In genomic region chr1:227944931-227945890, GRCh38 we compare ENCODE assay signal across 11 cellular contexts. TPM values are rescaled to one million over a fixed set of nuclear protein-coding genes. Genes with fewer than 3 reads are reported as not detected.
DNase-seq lines count a peak whose midpoint lies in the region; ATAC-seq and TF ChIP-seq lines count a peak whose summit lies in the region.
"Had no signal": no experiment of that assay in that cellular context is flagged by ENCODE, and none has a peak within 500 bp of the region (broad histone marks: within the 10 kb centered on the region; RNA-seq: fewer than 3 reads in every experiment).

No MANE protein-coding gene starts in this region.

- intact Hi-C loops in activated T-helper 1 cell treated with anti-CD3 and anti-CD28 coated beads, Interleukin-12 subunit alpha, Interleukin-12 subunit beta, Interleukin-2, Interleukin-4 antibody, amounts not matched to agents 30 ng/mL and 10 ng/mL and 1 ng/mL, durations not matched to agents 14 hours and 24 hours and 36 hours (cut with micrococcal nuclease): no loop called here

- H3K9me3 Mint-ChIP-seq in brain: no peaks in the 10 kb centered on the region
- no peaks in the 10 kb centered on the region for H3K9me3 Mint-ChIP-seq in activated T-helper 1 cell treated with anti-CD3 and anti-CD28 coated beads, Interleukin-12 subunit alpha, Interleukin-12 subunit beta, Interleukin-2, Interleukin-4 antibody, amounts not matched to agents 30 ng/mL and 10 ng/mL and 1 ng/mL, durations not matched to agents 14 hours and 24 hours and 36 hours

- peak overlapping the region in 4 of 5 experiments; percentile 7 to 91 (median 82) for H3K27ac Mint-ChIP-seq in brain
- H3K27ac Mint-ChIP-seq in activated T-helper 1 cell treated with anti-CD3 and anti-CD28 coated beads, Interleukin-12 subunit alpha, Interleukin-12 subunit beta, Interleukin-2, Interleukin-4 antibody, amounts not matched to agents 30 ng/mL and 10 ng/mL and 1 ng/mL, durations not matched to agents 14 hours and 24 hours and 36 hours: no peak overlapping the region

- no peak overlapping the region for H3K56ac ChIP-seq in mesendoderm (ENCODE audit: low read length)

- no peaks in the 10 kb centered on the region for H3K79me2 ChIP-seq in mesendoderm (ENCODE audit: control insufficient read depth, insufficient read depth, low read length)

- peaks cover 17% of the 10 kb centered on the region for H3K27me3 Mint-ChIP-seq in brain
- H3K27me3 Mint-ChIP-seq in activated T-helper 1 cell treated with anti-CD3 and anti-CD28 coated beads, Interleukin-12 subunit alpha, Interleukin-12 subunit beta, Interleukin-2, Interleukin-4 antibody, amounts not matched to agents 30 ng/mL and 10 ng/mL and 1 ng/mL, durations not matched to agents 14 hours and 24 hours and 36 hours (ENCODE audit: insufficient read depth): peaks cover 29% of the 10 kb centered on the region

- H2AK5ac ChIP-seq in mesendoderm (ENCODE audit: low read length): no peak overlapping the region

- TF ChIP-seq CTCF in brain (conservative IDR thresholded peaks at IDR 0.05): no peak
- no peak for TF ChIP-seq CTCF in upper lobe of left lung (IDR thresholded peaks at IDR 0.05)

- H3K36me3 Mint-ChIP-seq in brain: no peaks in the 10 kb centered on the region
- no peaks in the 10 kb centered on the region for H3K36me3 Mint-ChIP-seq in activated T-helper 1 cell treated with anti-CD3 and anti-CD28 coated beads, Interleukin-12 subunit alpha, Interleukin-12 subunit beta, Interleukin-2, Interleukin-4 antibody, amounts not matched to agents 30 ng/mL and 10 ng/mL and 1 ng/mL, durations not matched to agents 14 hours and 24 hours and 36 hours (ENCODE audit: low read depth)

- H3K9ac ChIP-seq in mesendoderm (ENCODE audit: low read length): no peak overlapping the region

- H3K27ac ChIP-seq in mesendoderm (ENCODE audit: low read depth, low read length) (no peak overlapping the region), upper lobe of left lung (peak overlapping the region; percentile 49 to 67 (median 60))

- TF ChIP-seq POLR2A in upper lobe of left lung (IDR thresholded peaks at IDR 0.05): no peak

- H3K4ac ChIP-seq in mesendoderm (ENCODE audit: low read depth, low read length): no peak overlapping the region

- no peak overlapping the region for H4K8ac ChIP-seq in mesendoderm (ENCODE audit: low read depth, low read length)

- no peak overlapping the region for H4K5ac ChIP-seq in mesendoderm (ENCODE audit: low read length)

- H3K79me1 ChIP-seq in mesendoderm (ENCODE audit: low read length): no peaks in the 10 kb centered on the region

- no peak overlapping the region for H2BK15ac ChIP-seq in mesendoderm (replicated peaks; ENCODE audit: low read depth)

- peak overlapping the region in 4 of 5 experiments; percentile 78 to 89 (median 86) for H3K4me3 Mint-ChIP-seq in brain
- no peak overlapping the region for H3K4me3 Mint-ChIP-seq in activated T-helper 1 cell treated with anti-CD3 and anti-CD28 coated beads, Interleukin-12 subunit alpha, Interleukin-12 subunit beta, Interleukin-2, Interleukin-4 antibody, amounts not matched to agents 30 ng/mL and 10 ng/mL and 1 ng/mL, durations not matched to agents 14 hours and 24 hours and 36 hours

- TF ChIP-seq EP300 in upper lobe of left lung (IDR thresholded peaks at IDR 0.05): no peak

- H3K4me1 ChIP-seq in mesendoderm (ENCODE audit: control insufficient read depth, low read depth, low read length) (no peaks in the 10 kb centered on the region), upper lobe of left lung (peaks cover 28 to 38% (median 33%) of the 10 kb centered on the region in 4 donors)

- H3K18ac ChIP-seq in mesendoderm (ENCODE audit: low read length): no peak overlapping the region

- H2BK5ac ChIP-seq in mesendoderm (ENCODE audit: low read length): no peak overlapping the region

- no peaks in the 10 kb centered on the region for H3K27me3 ChIP-seq in mesendoderm (ENCODE audit: insufficient read depth, low read length, poor library complexity)
- H3K27me3 ChIP-seq in upper lobe of left lung: peaks cover 0 to 9% (median 1%) of the 10 kb centered on the region in 4 donors

- no peak overlapping the region for H2BK120ac ChIP-seq in mesendoderm (ENCODE audit: low read depth, low read length)

- H3K9me3 ChIP-seq in upper lobe of left lung: no peaks in the 10 kb centered on the region

- H3K36me3 ChIP-seq in mesendoderm (ENCODE audit: control insufficient read depth, insufficient read depth, low read length) (no peaks in the 10 kb centered on the region), upper lobe of left lung (no peaks in the 10 kb centered on the region)

- H3K23ac ChIP-seq in mesendoderm (ENCODE audit: low read length): peak overlapping the region; percentile 66

- peak; percentile 57 for DNase-seq in activated effector memory CD4-positive, alpha-beta T cell treated with anti-CD3 and anti-CD28 coated beads, Interleukin-2, amount 50 U/mL, for 16 hours
- DNase-seq in activated effector memory CD4-positive, alpha-beta T cell treated with Interleukin-2 at 50 U/mL for 16 hours: no peak
- no peak for DNase-seq in mesendoderm
- DNase-seq in upper lobe of left lung: peak; percentile 21 to 79
- DNase-seq in Kasumi-1 (lab: John Stamatoyannopoulos, UW): no peak
- DNase-seq in activated T-helper 1 cell treated with anti-CD3 and anti-CD28 coated beads, Interleukin-12 subunit alpha, Interleukin-12 subunit beta, Interleukin-2, Interleukin-4 antibody, amounts not matched to agents 30 ng/mL and 10 ng/mL and 1 ng/mL, durations not matched to agents 14 hours and 24 hours and 36 hours (ENCODE audit: low spot score): no peak
- DNase-seq in activated CD4-positive, alpha-beta T cell treated with anti-CD3 and anti-CD28 coated beads, Interleukin-2, amount 50 U/mL, for 1 hour: no peak
- DNase-seq: activated CD4-positive, alpha-beta T cell treated with anti-CD3 and anti-CD28 coated beads for 1 hour; caudate nucleus; NCI-H1694 treated with DMSO at 0.1 percent for 48 hours had no signal

- no peak overlapping the region for H3K4me3 ChIP-seq in mesendoderm (ENCODE audit: low read length)
- peak overlapping the region in 1 of 4 donors; percentile 61 for H3K4me3 ChIP-seq in upper lobe of left lung

- H3K4me2 ChIP-seq in mesendoderm (ENCODE audit: low read length): no peak overlapping the region

- peaks cover 34% of the 10 kb centered on the region for H3K4me1 Mint-ChIP-seq in brain
- no peaks in the 10 kb centered on the region for H3K4me1 Mint-ChIP-seq in activated T-helper 1 cell treated with anti-CD3 and anti-CD28 coated beads, Interleukin-12 subunit alpha, Interleukin-12 subunit beta, Interleukin-2, Interleukin-4 antibody, amounts not matched to agents 30 ng/mL and 10 ng/mL and 1 ng/mL, durations not matched to agents 14 hours and 24 hours and 36 hours (ENCODE audit: low read depth)

- ATAC-seq in upper lobe of left lung (ENCODE audit: low FRiP score in 2 of 2): no peak

- no CpG with 5 or more reads among the region's 18 CpGs for WGBS in mesendoderm (ENCODE audit: extremely low coverage, insufficient coverage, low lambda C conversion rate)
- WGBS in upper lobe of left lung, 2 donors: 83 to 87% methylated on average over 6 to 15 of the region's 18 CpGs

RNA-seq across cellular contexts. Expression of gene WNT9A, which starts 2.5 kb away (rescaled TPM):
- polyA plus RNA-seq in brain (ENCODE audit: insufficient read depth, low read depth, low replicate concordance): 3.4 TPM
- 0.21 TPM for polyA plus RNA-seq in mesendoderm (2013, experiment 1 of 2)
- 0.15 TPM for polyA plus RNA-seq in mesendoderm (2013, experiment 2 of 2)
- total RNA-seq in upper lobe of left lung: 10 to 100 TPM in 4 of 6 donors, 1 to 10 TPM in 2; 4.2 to 15.5 (median 10.9) TPM
- total RNA-seq in activated T-helper 1 cell treated with anti-CD3 and anti-CD28 coated beads, Interleukin-12 subunit alpha, Interleukin-12 subunit beta, Interleukin-2, Interleukin-4 antibody, amounts not matched to agents 30 ng/mL and 10 ng/mL and 1 ng/mL, durations not matched to agents 14 hours and 24 hours and 36 hours: not detected in 2 replicates

Comparison
In these comparisons a context has a peak if more than half of its experiments do, and no peak if none do; other contexts are left out.
1. DNase-seq: peak in activated effector memory CD4-positive, alpha-beta T cell treated with anti-CD3 and anti-CD28 coated beads, Interleukin-2, amount 50 U/mL, for 16 hours (single experiment) and upper lobe of left lung (2 of 2); none in activated effector memory CD4-positive, alpha-beta T cell treated with Interleukin-2 at 50 U/mL for 16 hours (single experiment), mesendoderm (single experiment), Kasumi-1 (0 of 2), activated T-helper 1 cell treated with anti-CD3 and anti-CD28 coated beads, Interleukin-12 subunit alpha, Interleukin-12 subunit beta, Interleukin-2, Interleukin-4 antibody, amounts not matched to agents 30 ng/mL and 10 ng/mL and 1 ng/mL, durations not matched to agents 14 hours and 24 hours and 36 hours (single experiment) and activated CD4-positive, alpha-beta T cell treated with anti-CD3 and anti-CD28 coated beads, Interleukin-2, amount 50 U/mL, for 1 hour (single experiment).